9 cellular contexts compared by ENCODE assay signal in genomic region chr20:31860431-31861345, GRCh38. TPM values are rescaled to one million over a fixed set of nuclear protein-coding genes. Genes with fewer than 3 reads are reported as not detected.
DNase-seq lines count a peak whose midpoint lies in the region; ATAC-seq and TF ChIP-seq lines count a peak whose summit lies in the region.
"Had no signal": no experiment of that assay in that cellular context is flagged by ENCODE, and none has a peak within 500 bp of the region (broad histone marks: within the 10 kb centered on the region; RNA-seq: fewer than 3 reads in every experiment).

No MANE protein-coding gene starts in this region.

- in situ Hi-C loops in SK-MEL-5 (cut with HindIII; ENCODE audit: low pct_unique_long_range_greater_than_20kb, low sequenced_read_pairs): no loop called here

- TF ChIP-seq EP300 in ovary (IDR thresholded peaks at IDR 0.05): no peak

- H3K4me1 ChIP-seq in Caco-2 (peaks cover 16% of the 10 kb centered on the region), HEK293 (ENCODE audit: control insufficient read depth, insufficient read depth, low read length) (0 out of 2 replicates have a peak, but pooled peaks cover 2% of the 10 kb centered on the region), ovary (ENCODE audit: insufficient read depth) (peaks cover 3% of the 10 kb centered on the region)

- H3K27me3 ChIP-seq in Caco-2 (replicated peaks; ENCODE audit: control insufficient read depth, insufficient read depth, low read length) (no peaks in the 10 kb centered on the region), ovary (no peaks in the 10 kb centered on the region)

- no peaks in the 10 kb centered on the region for H3K9me3 ChIP-seq in Caco-2
- no peaks in the 10 kb centered on the region for H3K9me3 ChIP-seq in HEK293 (ENCODE audit: control insufficient read depth, insufficient read depth, low read depth, low read length)
- H3K9me3 ChIP-seq in ovary: no peaks in the 10 kb centered on the region

- H3K27ac ChIP-seq in HEK293 (ENCODE audit: extremely low read depth, low read depth, low read length) (no peak overlapping the region), ovary (no peak overlapping the region)

- CTCF ChIA-PET in Caco-2 (lab: Charles Lee): interaction anchor here (0.5 to 2.6 kb wide), 13 partner anchors 9 to 170 kb away, joined by 3 to 15 read pairs (median 4); partner anchors contain the start of genes FOXS1 and PDRG1
- CTCF ChIA-PET in HEK293 (lab: Yijun Ruan, JAX): interaction anchor here (0.6 to 5.2 kb wide), 5 partner anchors 7 to 91 kb away, joined by 3 to 26 read pairs (median 7); partner anchors contain the start of gene PDRG1

- no peak overlapping the region for H3K27ac Mint-ChIP-seq in Caco-2 (ENCODE audit: unreplicated experiment)
- H3K27ac Mint-ChIP-seq: T-helper 1 cell treated with Interleukin-12 subunit alpha and Interleukin-12 subunit beta and Interleukin-4 antibody, amounts not matched to agents 30 μg/mL and 1 μg/mL, for 36 hours had no signal

- DNase-seq in Caco-2 (peak; percentile 67 to 77), SK-MEL-5 (ENCODE audit: low read depth, low spot score) (peak; percentile 76), fibroblast of mammary gland (ENCODE audit: low read depth) (peak; percentile 63), ovary (peak in 2 of 5 donors; percentile 31 to 33), A172 (ENCODE audit: low spot score) (no peak)
- no peak for DNase-seq in effector CD8-positive, alpha-beta T cell (lab: John Stamatoyannopoulos, UW)

- intact Hi-C loops in Caco-2 (cut with micrococcal nuclease; ENCODE audit: unreplicated experiment): loop anchor here (1.0 to 2.0 kb wide), 3 partner anchors 10 to 92 kb away; partner anchors contain the start of genes DUSP15, PDRG1 and TTLL9
- intact Hi-C loops in ovary (cut with DNase I): no loop called here

- no peaks in the 10 kb centered on the region for H3K9me3 Mint-ChIP-seq in Caco-2 (ENCODE audit: unreplicated experiment)
- H3K9me3 Mint-ChIP-seq: T-helper 1 cell treated with Interleukin-12 subunit alpha and Interleukin-12 subunit beta and Interleukin-4 antibody, amounts not matched to agents 30 μg/mL and 1 μg/mL, for 36 hours had no signal

- H3K36me3 ChIP-seq in Caco-2 (ENCODE audit: control insufficient read depth, insufficient read depth, low read length) (no peaks in the 10 kb centered on the region), HEK293 (ENCODE audit: control insufficient read depth in 2 of 2, insufficient read depth in 1 of 2, low read length in 2 of 2) (no peaks in the 10 kb centered on the region), ovary (no peaks in the 10 kb centered on the region)

- H3K36me3 Mint-ChIP-seq in Caco-2 (ENCODE audit: insufficient read depth, unreplicated experiment): peaks cover 6% of the 10 kb centered on the region

- H3K4me3 ChIP-seq in Caco-2 (ENCODE audit: low read depth, low read length) (peak overlapping the region; percentile 75), HEK293 (ENCODE audit: low read depth, low read length) (peak overlapping the region; percentile 38), fibroblast of mammary gland (ENCODE audit: control insufficient read depth, low read depth, low read length) (no peak overlapping the region), ovary (peak overlapping the region; percentile 31)

- TF ChIP-seq POLR2A in ovary (IDR thresholded peaks at IDR 0.05): no peak

- ATAC-seq in GM21723 (IDR thresholded peaks at IDR 0.05; ENCODE audit: unreplicated experiment): no peak

- H3K4me1 Mint-ChIP-seq in Caco-2 (ENCODE audit: low read depth, unreplicated experiment): peaks cover 8% of the 10 kb centered on the region

- peaks cover 7% of the 10 kb centered on the region for H3K27me3 Mint-ChIP-seq in Caco-2 (ENCODE audit: insufficient read depth, unreplicated experiment)

- POLR2A ChIA-PET in Caco-2 (lab: Charles Lee) (interaction anchor here (0.6 to 1.0 kb wide), 4 partner anchors 11 to 902 kb away, joined by 3 to 6 read pairs (median 4); partner anchors contain the start of gene PDRG1), HEK293 (lab: Yijun Ruan, JAX) (interaction anchor here (0.6 to 1.2 kb wide), 4 partner anchors 11 to 91 kb away, joined by 3 to 4 read pairs (median 3); partner anchors contain the start of gene PDRG1)

- 1 to 4% (median 2%) methylated on average over 26 to 32 of the region's 32 CpGs for WGBS in ovary, 3 donors

- BruUV-seq in Caco-2 (replicated peaks; lab: Mats Ljungman, UMichigan): no TSS peak

- TF ChIP-seq CTCF in Caco-2 (IDR thresholded peaks at IDR 0.05; ENCODE audit: insufficient read depth in 1 of 2, low read depth in 1 of 2, low read length in 1 of 2, severe bottlenecking in 1 of 2, unreplicated experiment in 1 of 2) (no peak), HEK293 (tag by site-specific recombination; IDR thresholded peaks at IDR 0.05) (no peak), fibroblast of mammary gland (conservative IDR thresholded peaks at IDR 0.05; ENCODE audit: control insufficient read depth, insufficient read depth, low read depth, low read length) (no peak), ovary (IDR thresholded peaks at IDR 0.05) (no peak)

- peak overlapping the region; percentile 78 for H3K4me3 Mint-ChIP-seq in Caco-2 (ENCODE audit: unreplicated experiment)
- H3K4me3 Mint-ChIP-seq: T-helper 1 cell treated with Interleukin-12 subunit alpha and Interleukin-12 subunit beta and Interleukin-4 antibody, amounts not matched to agents 30 μg/mL and 1 μg/mL, for 36 hours had no signal

TF ChIP-seq in HEK293, 187 proteins besides CTCF, POLR2A, EP300 and RAD21 (continues in another document):
- TF ChIP-seq GLIS2 (tag by site-specific recombination; IDR thresholded peaks at IDR 0.05) (peak; percentile 71), ZNF239 (tag by site-specific recombination; IDR thresholded peaks at IDR 0.05) (no peak), ZNF112 (tag by site-specific recombination; IDR thresholded peaks at IDR 0.05) (no peak), ZBTB11 (tag by site-specific recombination; conservative IDR thresholded peaks at IDR 0.05; ENCODE audit: low read depth) (peak; percentile 58), FEZF1 (tag by site-specific recombination; IDR thresholded peaks at IDR 0.05) (no peak), GLIS1 (tag by site-specific recombination; IDR thresholded peaks at IDR 0.05) (peak; percentile 45; the same call in 1 of the 2 replicates), GLI4 (tag by site-specific recombination; IDR thresholded peaks at IDR 0.05) (no peak)

RNA-seq across cellular contexts. Expression of gene DUSP15, which starts 9.6 kb away (rescaled TPM):
- 8.2 and 9.1 TPM in 2 replicates for total RNA-seq in Caco-2 (2022)
- total RNA-seq in SK-MEL-5 (2014; rRNA removed; shearing (Covaris generic)): 6.2 and 6.6 TPM in 2 replicates
- polyA plus RNA-seq in SK-MEL-5 (2015; cell fraction: cytosol; rRNA removed): 7.7 and 7.9 TPM in 2 replicates
- 3.5 and 16.2 TPM in 2 replicates for polyA plus RNA-seq in SK-MEL-5 (2015; cell fraction: nucleus; rRNA removed)
- 10 to 100 TPM in 2 of 7 donors, 1 to 10 TPM in 5; 5.2 to 17.0 (median 6.9) TPM for total RNA-seq in ovary
- polyA plus RNA-seq in ovary: 1 to 10 TPM; 2.5 to 8.4 TPM
- total RNA-seq in A172 (2014; rRNA removed; shearing (Covaris generic)): 2.4 and 2.5 TPM in 2 replicates

RNA-seq across cellular contexts. Expression of gene TTLL9, which starts 9.7 kb away (rescaled TPM):
- total RNA-seq in Caco-2 (2022): not detected in 2 replicates
- total RNA-seq in SK-MEL-5 (2014; rRNA removed; shearing (Covaris generic)): not detected in 2 replicates
- not detected in 2 replicates for polyA plus RNA-seq in SK-MEL-5 (2015; cell fraction: cytosol; rRNA removed)
- polyA plus RNA-seq in SK-MEL-5 (2015; cell fraction: nucleus; rRNA removed): 0.20 and 0.41 TPM in 2 replicates
- total RNA-seq in ovary: 10 to 100 TPM in 1 of 7 donors, 1 to 10 TPM in 1, under 1 TPM in 5; 0.25 to 10.6 (median 0.47) TPM
- under 1 TPM; 0.24 to 0.30 TPM for polyA plus RNA-seq in ovary
- 0.12 and 0.24 TPM in 2 replicates for total RNA-seq in A172 (2014; rRNA removed; shearing (Covaris generic))

RNA-seq across cellular contexts. Expression of gene FOXS1, which starts 15.3 kb away (rescaled TPM):
- total RNA-seq in Caco-2 (2022) (not detected in 2 replicates), ovary (1 to 10 TPM in 2 of 7 donors, under 1 TPM in 3, not detected in 2; 0.40 to 1.5 (median 0.69) TPM)
- total RNA-seq in SK-MEL-5 (2014; rRNA removed; shearing (Covaris generic)): not detected in 2 replicates
- not detected in 2 replicates for polyA plus RNA-seq in SK-MEL-5 (2015; cell fraction: cytosol; rRNA removed)
- polyA plus RNA-seq in SK-MEL-5 (2015; cell fraction: nucleus; rRNA removed): not detected in 2 replicates
- 1 to 10 TPM in 1 of 2 donors, under 1 TPM in 1; 0.52 to 5.0 TPM for polyA plus RNA-seq in ovary
- 2.4 TPM in 1 of 2 replicates, not detected in the other for total RNA-seq in A172 (2014; rRNA removed; shearing (Covaris generic))

RNA-seq across cellular contexts. Expression of gene MYLK2, which starts 41.5 kb away (rescaled TPM):
- total RNA-seq in Caco-2 (2022) (0.77 and 0.91 TPM in 2 replicates), ovary (under 1 TPM in 1 of 7 donors, not detected in 6; 0.08 TPM)
- total RNA-seq in SK-MEL-5 (2014; rRNA removed; shearing (Covaris generic)): not detected in 2 replicates
- not detected in 2 replicates for polyA plus RNA-seq in SK-MEL-5 (2015; cell fraction: cytosol; rRNA removed)
- polyA plus RNA-seq in SK-MEL-5 (2015; cell fraction: nucleus; rRNA removed): 0.50 and 1.4 TPM in 2 replicates
- under 1 TPM; 0.20 to 0.35 TPM for polyA plus RNA-seq in ovary
- total RNA-seq in A172 (2014; rRNA removed; shearing (Covaris generic)): 0.55 and 0.91 TPM in 2 replicates

Comparison
In these comparisons a context has a peak if more than half of its experiments do, and no peak if none do; other contexts are left out.
1. DNase-seq: peak in Caco-2 (2 of 2), SK-MEL-5 (single experiment) and fibroblast of mammary gland (single experiment); none in A172 (single experiment) and effector CD8-positive, alpha-beta T cell (single experiment).